ENCODE assay signal across 13 cellular contexts in genomic region chr9:91843623-91844111, GRCh38.
DNase-seq lines count a peak whose midpoint lies in the region; ATAC-seq and TF ChIP-seq lines count a peak whose summit lies in the region.
"Had no signal": no experiment of that assay in that cellular context is flagged by ENCODE, and none has a peak within 500 bp of the region (broad histone marks: within the 10 kb centered on the region; RNA-seq: fewer than 3 reads in every experiment).

No MANE protein-coding gene starts in this region.

- peaks cover 62% of the 10 kb centered on the region for H3K4me1 Mint-ChIP-seq in neural crest cell

- no peak overlapping the region for H3K27ac ChIP-seq in foreskin keratinocyte

- peak overlapping the region; percentile 55 for H3K4me3 Mint-ChIP-seq in neural crest cell
- H3K4me3 Mint-ChIP-seq: CD4-positive, alpha-beta T cell; memory B cell had no signal

- H3K36me3 Mint-ChIP-seq in neural crest cell (ENCODE audit: low read depth) = no peaks in the 10 kb centered on the region
- H3K36me3 Mint-ChIP-seq: memory B cell had no signal

- peak overlapping the region; percentile 74 for H3K27ac Mint-ChIP-seq in neural crest cell (ENCODE audit: unreplicated experiment)
- H3K27ac Mint-ChIP-seq: CD4-positive, alpha-beta T cell; memory B cell had no signal

- TF ChIP-seq CTCF in AG10803 (conservative IDR thresholded peaks at IDR 0.05; ENCODE audit: low read length) = no peak
- no peak for TF ChIP-seq CTCF in fibroblast of villous mesenchyme (IDR thresholded peaks at IDR 0.05; ENCODE audit: insufficient read depth, low read depth, low read length)
- no peak for TF ChIP-seq CTCF in neural crest cell (conservative IDR thresholded peaks at IDR 0.05)
- TF ChIP-seq CTCF in foreskin keratinocyte (conservative IDR thresholded peaks at IDR 0.05) = no peak

- H3K9me3 Mint-ChIP-seq in neural crest cell = no peaks in the 10 kb centered on the region
- H3K9me3 Mint-ChIP-seq: CD4-positive, alpha-beta T cell; memory B cell had no signal

- no peak overlapping the region for H3K4me3 ChIP-seq in AG10803 (ENCODE audit: low read length)
- no peak overlapping the region for H3K4me3 ChIP-seq in fibroblast of villous mesenchyme (ENCODE audit: low read depth, low read length)

- H3K27me3 ChIP-seq in foreskin keratinocyte = peaks cover 21% of the 10 kb centered on the region

- ATAC-seq in HG02610 (IDR thresholded peaks at IDR 0.05; ENCODE audit: unreplicated experiment) = no peak
- no peak for ATAC-seq in foreskin keratinocyte
- ATAC-seq in HG03135 (IDR thresholded peaks at IDR 0.05; ENCODE audit: unreplicated experiment) = no peak
- ATAC-seq: stimulated activated naive CD8-positive, alpha-beta T cell treated with anti-CD3 and anti-CD28 coated beads, Interleukin-15, Interleukin-2, amounts not matched to agents 100 U/mL and 50 U/mL, for 24 hours had no signal

- no peaks in the 10 kb centered on the region for H3K4me1 ChIP-seq in foreskin keratinocyte

- DNase-seq in AG10803 (ENCODE audit: low read depth) = peak; percentile 36
- peak; percentile 85 for DNase-seq in NCI-H2227 treated with DMSO at 0.1 percent for 48 hours (lab: John Stamatoyannopoulos, UW)
- peak; percentile 38 for DNase-seq in fibroblast of villous mesenchyme (ENCODE audit: low read depth)
- DNase-seq in neural crest cell (ENCODE audit: low read depth, low spot score) = no peak
- no peak for DNase-seq in COLO829 (ENCODE audit: low spot score)
- no peak for DNase-seq in foreskin keratinocyte
- DNase-seq: activated CD4-positive, alpha-beta T cell treated with anti-CD3 and anti-CD28 coated beads, Interleukin-2, amount 50 U/mL, for 4 hours; CD4-positive, alpha-beta T cell; NCI-H2171; stimulated activated naive CD8-positive, alpha-beta T cell treated with anti-CD3 and anti-CD28 coated beads, Interleukin-15, Interleukin-2, amounts not matched to agents 100 U/mL and 50 U/mL, for 24 hours had no signal

- H3K27me3 Mint-ChIP-seq in neural crest cell (ENCODE audit: low read depth) = no peaks in the 10 kb centered on the region

Comparison
In these comparisons a context has a peak if more than half of its experiments do, and no peak if none do; other contexts are left out.
1. DNase-seq: peak in AG10803 (single experiment), NCI-H2227 treated with DMSO at 0.1 percent for 48 hours (single experiment) and fibroblast of villous mesenchyme (single experiment); none in neural crest cell (single experiment), COLO829 (single experiment) and foreskin keratinocyte (0 of 2).